8 cellular contexts compared by ENCODE assay signal in the genomic region with DNA sequence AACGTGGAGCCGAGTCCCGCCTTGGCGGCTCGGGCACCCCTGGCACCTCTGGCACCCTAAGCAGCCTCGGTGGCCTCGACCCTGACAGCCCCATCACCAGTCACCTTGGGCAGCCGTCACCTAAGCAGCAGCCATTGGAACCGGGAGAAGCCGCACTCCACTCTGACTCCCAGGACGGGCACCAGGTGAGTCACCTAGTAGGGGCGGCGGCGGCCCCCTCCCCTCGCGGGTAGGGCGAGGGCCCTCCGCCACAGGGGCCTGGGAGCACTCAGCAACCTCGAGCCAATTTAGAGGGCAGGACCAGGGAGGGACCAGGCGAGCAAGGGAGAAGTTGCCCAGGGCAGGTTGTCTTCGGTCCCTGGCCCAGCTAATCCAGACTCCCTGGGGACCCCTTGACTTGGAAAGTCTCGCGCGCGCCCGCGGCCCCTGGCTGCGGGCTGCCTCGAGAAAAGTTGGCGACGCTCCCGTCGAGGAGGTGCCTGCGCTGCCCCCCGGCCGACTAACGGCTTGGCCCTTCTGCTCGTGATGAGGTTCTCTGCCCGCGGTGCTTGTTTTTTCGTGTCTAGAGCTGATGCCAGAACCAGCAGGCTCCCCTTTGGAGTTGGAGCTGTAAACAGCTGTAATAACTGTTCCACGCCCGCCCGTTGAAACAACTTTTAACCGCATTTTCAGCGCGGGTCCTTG. TPM values are rescaled to one million over a fixed set of nuclear protein-coding genes. Genes with fewer than 3 reads are reported as not detected.
DNase-seq lines count a peak whose midpoint lies in the region; ATAC-seq, FAIRE-seq and TF ChIP-seq lines count a peak whose summit lies in the region.

No MANE protein-coding gene starts in this region.

- no peak overlapping the region for H3K4me3 ChIP-seq in CD8-positive, alpha-beta memory T cell (ENCODE audit: low read length)
- peak overlapping the region; percentile 19; the same call in 1 of the 2 replicates for H3K4me3 ChIP-seq in K562
- H3K4me3 ChIP-seq in kidney (ENCODE audit: low read length in 2 of 2): peak overlapping the region; percentile 55 to 63

- H4K20me1 ChIP-seq in K562 (replicated peaks; ENCODE audit: control insufficient read depth, insufficient read depth, low read length): no peaks in the 10 kb centered on the region

- TF ChIP-seq EP300 in K562 (IDR thresholded peaks at IDR 0.05; ENCODE audit: low read length): no peak

- H3K9ac ChIP-seq in K562 (ENCODE audit: insufficient read depth in 1 of 2, low read depth in 2 of 2, low read length in 2 of 2): no peak overlapping the region
- H3K9ac ChIP-seq in kidney (ENCODE audit: low read length in 2 of 2): peak overlapping the region in 1 of 2 donors; percentile 7

- no peaks in the 10 kb centered on the region for H3K36me3 Mint-ChIP-seq in CD8-positive, alpha-beta memory T cell

- no peaks in the 10 kb centered on the region for H3K9me3 ChIP-seq in CD8-positive, alpha-beta memory T cell (ENCODE audit: low read length)
- no peaks in the 10 kb centered on the region for H3K9me3 ChIP-seq in K562 (replicated peaks; ENCODE audit: control insufficient read depth, insufficient read depth, low read depth, low read length)
- no peaks in the 10 kb centered on the region for H3K9me3 ChIP-seq in kidney (ENCODE audit: control insufficient read depth in 1 of 2, low read length in 2 of 2)

- H3K4me3 Mint-ChIP-seq in CD8-positive, alpha-beta memory T cell: peak overlapping the region; percentile 77 to 87 (median 82)

- peaks cover 4 to 28% (median 9%) of the 10 kb centered on the region in 3 donors for H3K4me1 Mint-ChIP-seq in CD8-positive, alpha-beta memory T cell

- peaks cover 7% of the 10 kb centered on the region for H3K4me1 ChIP-seq in CD8-positive, alpha-beta memory T cell (ENCODE audit: insufficient read depth, low read length)
- H3K4me1 ChIP-seq in K562 (replicated peaks in 1 of 2; ENCODE audit: control insufficient read depth in 2 of 2, insufficient read depth in 2 of 2, low read length in 2 of 2) (peaks cover 0 to 13% of the 10 kb centered on the region in 2 experiments; a peak in 2 of 5 replicates), kidney (ENCODE audit: control insufficient read depth in 1 of 2, insufficient read depth in 1 of 2, low read depth in 1 of 2, low read length in 2 of 2) (peaks cover 0 to 8% of the 10 kb centered on the region in 2 donors)

- H3K27me3 ChIP-seq in CD8-positive, alpha-beta memory T cell (ENCODE audit: insufficient read depth, low read length, poor library complexity, severe bottlenecking): no peaks in the 10 kb centered on the region
- H3K27me3 ChIP-seq in K562 (ENCODE audit: control insufficient read depth in 2 of 2, insufficient read depth in 2 of 2, low read length in 2 of 2): peaks cover 0 to 6% of the 10 kb centered on the region in 2 experiments; a peak in 1 of 5 replicates

- no peak overlapping the region for H3K27ac ChIP-seq in CD8-positive, alpha-beta memory T cell (ENCODE audit: low read depth, low read length)
- H3K27ac ChIP-seq in K562 (ENCODE audit: extremely low read depth, low read depth, low read length): no peak overlapping the region
- no peak overlapping the region for H3K27ac ChIP-seq in kidney (ENCODE audit: low read depth in 2 of 2, low read length in 2 of 2)

- H3K36me3 ChIP-seq in CD8-positive, alpha-beta memory T cell (ENCODE audit: insufficient read depth, low read length): no peaks in the 10 kb centered on the region
- H3K36me3 ChIP-seq in K562 (ENCODE audit: control insufficient read depth, insufficient read depth, low read length): no peaks in the 10 kb centered on the region
- no peaks in the 10 kb centered on the region for H3K36me3 ChIP-seq in kidney (ENCODE audit: control insufficient read depth in 1 of 2, insufficient read depth in 2 of 2, low read length in 2 of 2)

- H2AFZ ChIP-seq in K562 (ENCODE audit: low read depth, low read length): no peak overlapping the region

- no peaks in the 10 kb centered on the region for H3K79me2 ChIP-seq in K562 (ENCODE audit: control insufficient read depth, insufficient read depth, low read length)

- ATAC-seq in K562 (no peak), GM19324 (IDR thresholded peaks at IDR 0.05; ENCODE audit: low FRiP score, unreplicated experiment) (no peak)

- H3K27me3 Mint-ChIP-seq in CD8-positive, alpha-beta memory T cell: peaks cover 17 to 31% of the 10 kb centered on the region in 2 donors

- H3K9me1 ChIP-seq in K562 (ENCODE audit: control insufficient read depth, insufficient read depth, low read length): no peaks in the 10 kb centered on the region

- intact Hi-C loops in K562 (cut with micrococcal nuclease): no loop called here
- intact Hi-C loops in kidney (cut with DNase I): no loop called here

- no peak for TF ChIP-seq POLR2A in K562 (conservative IDR thresholded peaks at IDR 0.05)

- no TSS peak for BruUV-seq in K562 (replicated peaks; lab: Mats Ljungman, UMichigan)

- POLR2A ChIA-PET in CD8-positive, alpha-beta memory T cell (lab: Charles Lee): no interaction called here
- POLR2A ChIA-PET in K562 (lab: Yijun Ruan, JAX): no interaction called here

- CTCF ChIA-PET in CD8-positive, alpha-beta memory T cell (lab: Charles Lee): interaction anchor here (1.2 kb wide), 1 partner anchor 414 kb away, joined by 3 read pairs; no protein-coding TSS in a partner anchor
- CTCF ChIA-PET in K562 (lab: Yijun Ruan, JAX; ENCODE audit: low intra/inter-chr PET ratio): no interaction called here

- no peak for TF ChIP-seq RAD21 in K562 (CRISPR knock-in tag; conservative IDR thresholded peaks at IDR 0.05 in 1 of 2, IDR thresholded peaks at IDR 0.05 in 1 of 2)

- TF ChIP-seq CTCF in K562 (IDR thresholded peaks at IDR 0.05 in 2 of 3, conservative IDR thresholded peaks at IDR 0.05 in 1 of 3; ENCODE audit: insufficient read depth in 2 of 3, low read depth in 1 of 3, low read length in 3 of 3): no peak
- no peak for TF ChIP-seq CTCF in kidney (IDR thresholded peaks at IDR 0.05; ENCODE audit: borderline replicate concordance, extremely low read depth, insufficient read depth)

- peak in 2 of 5 donors; percentile 1 for DNase-seq in CD8-positive, alpha-beta memory T cell
- DNase-seq in NCI-H524 (lab: John Stamatoyannopoulos, UW): peak; percentile 62 to 81
- DNase-seq in K562 (ENCODE audit: extremely low read depth in 1 of 4, low spot score in 3 of 4): no peak
- DNase-seq in kidney: peak; percentile 64
- DNase-seq in stimulated activated CD4-positive, alpha-beta T cell treated with anti-CD3 and anti-CD28 coated beads, Interleukin-4, amount 100 ng/mL, for 24 hours: peak; percentile 7
- DNase-seq in NCI-H1048 (lab: John Stamatoyannopoulos, UW): no peak
- DNase-seq in stimulated activated naive CD4-positive, alpha-beta T cell treated with Interleukin-2 at 50 U/mL for 16 hours (lab: John Stamatoyannopoulos, UW): no peak

- FAIRE-seq in K562 (lab: Jason Lieb, UNC): no peak
- FAIRE-seq in kidney (lab: Jason Lieb, UNC): no peak

- 2% methylated on average over 23 of the region's 47 CpGs for WGBS in K562 (ENCODE audit: insufficient coverage, low coverage, missing lambda C conversion rate)

- no peaks in the 10 kb centered on the region for H3K9me3 Mint-ChIP-seq in CD8-positive, alpha-beta memory T cell

- H3K27ac Mint-ChIP-seq in CD8-positive, alpha-beta memory T cell: peak overlapping the region in 3 of 8 donors; percentile 23 to 76 (median 44)

- H3K4me2 ChIP-seq in K562 (ENCODE audit: insufficient read depth, low read length): no peak overlapping the region; the same call in 1 of the 2 replicates

- in situ Hi-C loops in K562 (cut with MboI): no loop called here

TF ChIP-seq in K562, 482 proteins besides CTCF, POLR2A, EP300 and RAD21:
- TF ChIP-seq HMG20A (CRISPR knock-in tag; conservative IDR thresholded peaks at IDR 0.05) (no peak), CTBP1 (IDR thresholded peaks at IDR 0.05; ENCODE audit: borderline replicate concordance) (no peak)

RNA-seq across cellular contexts. Expression of a gene that starts 0.7 kb away (rescaled TPM):
- under 1 TPM; 0.53 to 0.57 TPM for total RNA-seq in CD8-positive, alpha-beta memory T cell
- 1.1 TPM for polyA plus RNA-seq in CD8-positive, alpha-beta memory T cell
- not detected in 2 replicates for total RNA-seq in K562 (2011; cell fraction: chromatin; rRNA removed; ENCODE audit: low replicate concordance)
- total RNA-seq in K562 (2011; cell fraction: nucleolus; rRNA removed): under 0.01 TPM in 1 of 2 replicates, not detected in the other
- total RNA-seq in K562 (2011; cell fraction: nucleoplasm; rRNA removed): 0.15 and 0.23 TPM in 2 replicates
- total RNA-seq in K562 (2014; rRNA removed) (0.09 and 0.16 TPM in 2 replicates), K562 (2014; rRNA removed; fragmentation: Illumina TruSeq; extraction: Trizol) (0.04 and 0.13 TPM in 2 replicates), K562 (2015; rRNA removed; fragmentation: Illumina TruSeq; extraction: Trizol) (0.18 and 0.23 TPM in 2 replicates), K562 (2021) (0.36 and 0.40 TPM in 2 replicates), kidney (4.2 TPM)
- polyA plus RNA-seq in K562 (2011; rRNA removed) (0.03 and 0.05 TPM in 2 replicates), K562 (2014; fragmentation: Illumina TruSeq; extraction: Trizol) (0.13 and 0.18 TPM in 2 replicates), K562 (2014; fragmentation: Nextera tagmentation; extraction: Ambion mirVana) (under 1 TPM; 0.04 TPM), K562 (2014; rRNA removed) (0.07 and 0.11 TPM in 2 replicates), kidney (ENCODE audit: insufficient read depth, low read depth, low replicate concordance) (2.9 TPM)
- polyA plus RNA-seq in K562 (2011; cell fraction: cytosol; rRNA removed): 0.03 TPM in 1 of 2 replicates, not detected in the other
- polyA plus RNA-seq in K562 (2011; cell fraction: nucleus; rRNA removed): 0.06 TPM in 1 of 2 replicates, not detected in the other
- polyA plus RNA-seq in K562 (2012): 0.18 and 0.22 TPM in 2 replicates
- polyA minus RNA-seq in K562 (2011; rRNA and poly(A)+ RNA removed): 0.06 TPM in 1 of 2 replicates, not detected in the other
- polyA minus RNA-seq in K562 (2011; cell fraction: cytosol; rRNA and poly(A)+ RNA removed): not detected in 2 replicates
- polyA minus RNA-seq in K562 (2011; cell fraction: nucleus; rRNA and poly(A)+ RNA removed): 0.22 and 0.40 TPM in 2 replicates

Comparison
In these comparisons a context has a peak if more than half of its experiments do, and no peak if none do; other contexts are left out.
1. DNase-seq: peak in NCI-H524 (2 of 2), kidney (single experiment) and stimulated activated CD4-positive, alpha-beta T cell treated with anti-CD3 and anti-CD28 coated beads, Interleukin-4, amount 100 ng/mL, for 24 hours (single experiment); none in K562 (0 of 4), NCI-H1048 (single experiment) and stimulated activated naive CD4-positive, alpha-beta T cell treated with Interleukin-2 at 50 U/mL for 16 hours (single experiment).